Comparison of ENCODE assay signal across 25 cellular contexts in genomic region chr9:135609366-135609955, GRCh38. TPM values are rescaled to one million over a fixed set of nuclear protein-coding genes. Genes with fewer than 3 reads are reported as not detected.
A peak's percentile ranks its signal among the peaks of the same experiment; 100 is the strongest.
DNase-seq lines count a peak whose midpoint lies in the region; ATAC-seq and TF ChIP-seq lines count a peak whose summit lies in the region.
"Had no signal": no experiment of that assay in that cellular context is flagged by ENCODE, and none has a peak within 500 bp of the region (broad histone marks: within the 10 kb centered on the region; RNA-seq: fewer than 3 reads in every experiment).

No MANE protein-coding gene starts in this region.

- H3K4me2 ChIP-seq in hepatocyte = no peak overlapping the region

- no peak overlapping the region for H3K27ac Mint-ChIP-seq in activated CD4-positive, alpha-beta T cell treated with anti-CD3 and anti-CD28 coated beads, Interleukin-2, amount 10 ng/mL, durations not matched to agents 24 days and 14 days
- H3K27ac Mint-ChIP-seq: CD8-positive, alpha-beta memory T cell had no signal

- H3K4me1 ChIP-seq in right atrium auricular region = no peaks in the 10 kb centered on the region
- no peaks in the 10 kb centered on the region for H3K4me1 ChIP-seq in hepatocyte (ENCODE audit: insufficient read depth)
- H3K4me1 ChIP-seq in sigmoid colon = no peaks in the 10 kb centered on the region

- H3K36me3 ChIP-seq in right atrium auricular region = no peaks in the 10 kb centered on the region
- no peaks in the 10 kb centered on the region for H3K36me3 ChIP-seq in hepatocyte (replicated peaks; ENCODE audit: insufficient read depth, low read depth)
- H3K36me3 ChIP-seq in sigmoid colon = no peaks in the 10 kb centered on the region

- DNase-seq in activated CD4-positive, alpha-beta T cell treated with anti-CD3 and anti-CD28 coated beads, Interleukin-2, amount 10 ng/mL, durations not matched to agents 24 days and 14 days = peak; percentile 47
- no peak for DNase-seq in activated CD4-positive, alpha-beta T cell treated with anti-CD3 and anti-CD28 coated beads, Interleukin-2, amount 50 U/mL, for 48 hours
- DNase-seq in right atrium auricular region (ENCODE audit: low spot score) (peak; percentile 1), Right ventricle myocardium superior (no peak), hepatocyte (ENCODE audit: low spot score) (peak; percentile 2), sigmoid colon (peak; percentile 43), NCI-H1417 treated with DMSO at 0.1 percent for 48 hours (lab: John Stamatoyannopoulos, UW) (no peak)
- DNase-seq: CD8-positive, alpha-beta memory T cell; DMS53; GDM1; GOT3; KG1; NCI-H1092 treated with DMSO at 0.1 percent for 48 hours; NCI-H146; NCI-H2029 treated with DMSO at 0.1 percent for 48 hours; NCI-H2171; NCI-H345; NCI-H524; OCI-M1; SHP77 treated with DMSO at 0.1 percent for 48 hours had no signal

- no peaks in the 10 kb centered on the region for H3K79me2 ChIP-seq in hepatocyte

- H3K36me3 Mint-ChIP-seq in activated CD4-positive, alpha-beta T cell treated with anti-CD3 and anti-CD28 coated beads, Interleukin-2, amount 10 ng/mL, durations not matched to agents 24 days and 14 days (ENCODE audit: low read depth) = no peaks in the 10 kb centered on the region
- H3K36me3 Mint-ChIP-seq: CD8-positive, alpha-beta memory T cell had no signal

- intact Hi-C loops in activated CD4-positive, alpha-beta T cell treated with anti-CD3 and anti-CD28 coated beads, Interleukin-2, amount 10 ng/mL, durations not matched to agents 24 days and 14 days (cut with micrococcal nuclease) = no loop called here
- intact Hi-C loops in Right ventricle myocardium superior (cut with DNase I) = no loop called here
- intact Hi-C loops in sigmoid colon (cut with DNase I) = no loop called here

- H3K9me2 ChIP-seq in hepatocyte (replicated peaks; ENCODE audit: insufficient read depth) = no peaks in the 10 kb centered on the region

- no peak overlapping the region for H3K27ac ChIP-seq in right atrium auricular region
- no peak overlapping the region for H3K27ac ChIP-seq in hepatocyte
- no peak overlapping the region for H3K27ac ChIP-seq in sigmoid colon
- H3K27ac ChIP-seq: C4-2B had no signal

- H3K4me1 Mint-ChIP-seq in activated CD4-positive, alpha-beta T cell treated with anti-CD3 and anti-CD28 coated beads, Interleukin-2, amount 10 ng/mL, durations not matched to agents 24 days and 14 days = no peaks in the 10 kb centered on the region
- H3K4me1 Mint-ChIP-seq: CD8-positive, alpha-beta memory T cell had no signal

- ATAC-seq in Right ventricle myocardium superior (ENCODE audit: poor library complexity) (no peak), HG03139 (IDR thresholded peaks at IDR 0.05; ENCODE audit: unreplicated experiment) (no peak)
- ATAC-seq: HCT116 had no signal

- no peaks in the 10 kb centered on the region for H4K20me1 ChIP-seq in hepatocyte (ENCODE audit: insufficient read depth, poor library complexity, severe bottlenecking)

- H3K4me3 Mint-ChIP-seq in activated CD4-positive, alpha-beta T cell treated with anti-CD3 and anti-CD28 coated beads, Interleukin-2, amount 10 ng/mL, durations not matched to agents 24 days and 14 days = no peak overlapping the region
- H3K4me3 Mint-ChIP-seq: CD8-positive, alpha-beta memory T cell had no signal

- H2AFZ ChIP-seq in hepatocyte = no peak overlapping the region

- TF ChIP-seq CTCF in right atrium auricular region (IDR thresholded peaks at IDR 0.05) (no peak), hepatocyte (IDR thresholded peaks at IDR 0.05; ENCODE audit: poor library complexity) (no peak), sigmoid colon (IDR thresholded peaks at IDR 0.05) (no peak)

- TF ChIP-seq EP300 in sigmoid colon (IDR thresholded peaks at IDR 0.05) = no peak

- H3K4me3 ChIP-seq in right atrium auricular region = no peak overlapping the region
- no peak overlapping the region for H3K4me3 ChIP-seq in hepatocyte
- no peak overlapping the region for H3K4me3 ChIP-seq in sigmoid colon

- 92% methylated on average over 17 of the region's 17 CpGs for WGBS in hepatocyte (ENCODE audit: low lambda C conversion rate, missing lambda C conversion rate)
- 79 to 81% methylated on average over 17 of the region's 17 CpGs for WGBS in sigmoid colon, 2 donors

- H3K27me3 Mint-ChIP-seq in activated CD4-positive, alpha-beta T cell treated with anti-CD3 and anti-CD28 coated beads, Interleukin-2, amount 10 ng/mL, durations not matched to agents 24 days and 14 days = no peaks in the 10 kb centered on the region

- H3K9me3 ChIP-seq in right atrium auricular region (no peaks in the 10 kb centered on the region), hepatocyte (ENCODE audit: low read depth) (no peaks in the 10 kb centered on the region), sigmoid colon (no peaks in the 10 kb centered on the region)

- H3K27me3 ChIP-seq in right atrium auricular region (no peaks in the 10 kb centered on the region), hepatocyte (no peaks in the 10 kb centered on the region), sigmoid colon (peaks cover 0 to 31% (median 4%) of the 10 kb centered on the region in 3 donors)

- TF ChIP-seq POLR2A in sigmoid colon (IDR thresholded peaks at IDR 0.05) = no peak

- no peaks in the 10 kb centered on the region for H3K9me3 Mint-ChIP-seq in activated CD4-positive, alpha-beta T cell treated with anti-CD3 and anti-CD28 coated beads, Interleukin-2, amount 10 ng/mL, durations not matched to agents 24 days and 14 days

RNA-seq across cellular contexts. Expression of gene GLT6D1, which starts 29.9 kb away (rescaled TPM):
- total RNA-seq in activated CD4-positive, alpha-beta T cell treated with anti-CD3 and anti-CD28 coated beads, Interleukin-2, amount 10 ng/mL, durations not matched to agents 24 days and 14 days = not detected in 2 replicates
- not detected for total RNA-seq in right atrium auricular region
- total RNA-seq in Right ventricle myocardium superior = not detected
- 0.20 TPM in 2 replicates for total RNA-seq in hepatocyte
- polyA plus RNA-seq in hepatocyte = not detected in 2 replicates
- total RNA-seq in sigmoid colon = not detected
- not detected for polyA plus RNA-seq in sigmoid colon
- total RNA-seq: A172; CD8-positive, alpha-beta memory T cell had no signal
- polyA plus RNA-seq: AG04450; CD8-positive, alpha-beta memory T cell had no signal

RNA-seq across cellular contexts. Expression of gene PAEP, which starts 47.9 kb away (rescaled TPM):
- total RNA-seq in activated CD4-positive, alpha-beta T cell treated with anti-CD3 and anti-CD28 coated beads, Interleukin-2, amount 10 ng/mL, durations not matched to agents 24 days and 14 days = not detected in 2 replicates
- total RNA-seq in right atrium auricular region (not detected), Right ventricle myocardium superior (not detected), hepatocyte (not detected in 2 replicates), sigmoid colon (not detected)
- polyA plus RNA-seq in hepatocyte (1.8 TPM in 1 of 2 replicates, not detected in the other), sigmoid colon (not detected)
- total RNA-seq: A172; CD8-positive, alpha-beta memory T cell had no signal
- polyA plus RNA-seq: AG04450; CD8-positive, alpha-beta memory T cell had no signal

RNA-seq across cellular contexts. Expression of gene LCN9, which starts 53.6 kb away (rescaled TPM):
- total RNA-seq in activated CD4-positive, alpha-beta T cell treated with anti-CD3 and anti-CD28 coated beads, Interleukin-2, amount 10 ng/mL, durations not matched to agents 24 days and 14 days = not detected in 2 replicates
- total RNA-seq in right atrium auricular region (not detected), Right ventricle myocardium superior (not detected), hepatocyte (2.2 and 2.6 TPM in 2 replicates), sigmoid colon (not detected)
- polyA plus RNA-seq in hepatocyte (13.4 and 21.6 TPM in 2 replicates), sigmoid colon (not detected)
- total RNA-seq: A172; CD8-positive, alpha-beta memory T cell had no signal
- polyA plus RNA-seq: AG04450; CD8-positive, alpha-beta memory T cell had no signal

Comparison
In these comparisons a context has a peak if more than half of its experiments do, and no peak if none do; other contexts are left out.
1. DNase-seq: peak in activated CD4-positive, alpha-beta T cell treated with anti-CD3 and anti-CD28 coated beads, Interleukin-2, amount 10 ng/mL, durations not matched to agents 24 days and 14 days (single experiment), right atrium auricular region (single experiment), hepatocyte (single experiment) and sigmoid colon (single experiment); none in activated CD4-positive, alpha-beta T cell treated with anti-CD3 and anti-CD28 coated beads, Interleukin-2, amount 50 U/mL, for 48 hours (0 of 2), Right ventricle myocardium superior (single experiment) and NCI-H1417 treated with DMSO at 0.1 percent for 48 hours (single experiment).